ENCODE assay signal across 5 cellular contexts in the genomic region with DNA sequence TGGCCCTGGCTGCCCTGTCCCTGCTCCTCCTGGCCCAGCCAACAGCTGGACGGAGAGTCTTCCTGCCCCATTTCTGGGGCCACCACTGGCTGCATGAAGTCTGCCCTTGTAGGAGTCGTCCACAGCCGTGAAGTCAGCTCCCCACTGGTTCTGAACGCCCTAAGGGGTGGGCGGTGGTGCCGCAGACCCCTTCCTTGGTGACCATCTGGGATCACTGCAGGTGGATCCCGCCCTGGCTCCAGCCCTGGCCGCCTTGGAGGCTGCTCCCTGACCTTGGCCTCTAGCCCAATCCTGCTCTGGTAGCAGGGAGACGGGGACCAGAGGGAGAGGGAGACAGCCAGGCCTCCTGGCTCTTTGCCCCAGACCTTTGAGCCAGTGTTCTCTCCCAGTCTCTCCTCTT. TPM values are rescaled to one million over a fixed set of nuclear protein-coding genes. Genes with fewer than 3 reads are reported as not detected.
"Had no signal": no experiment of that assay in that cellular context is flagged by ENCODE, and none has a peak within 500 bp of the region (broad histone marks: within the 10 kb centered on the region; RNA-seq: fewer than 3 reads in every experiment).

No MANE protein-coding gene starts in this region.

- ATAC-seq: GM23338 had no signal

- H3K27ac Mint-ChIP-seq: GM23338 had no signal

- H3K4me3 ChIP-seq: GM23338 had no signal

- H3K9me3 Mint-ChIP-seq: GM23338 had no signal

- H2AFZ ChIP-seq: GM23338 had no signal

- H3K4me2 ChIP-seq: GM23338 had no signal

- DNase-seq: H9, HCEC 1CT, IMR-90 had no signal

- H3K4me3 Mint-ChIP-seq: GM23338, H9 had no signal

RNA-seq across cellular contexts. Expression of gene MGAT5B, which starts 35.4 kb away (rescaled TPM):
- total RNA-seq: HT-29 had no signal
